Comparison of ENCODE assay signal across 1 cellular context in genomic region chr16:176514-177379, GRCh38.
A peak's percentile ranks its signal among the peaks of the same experiment; 100 is the strongest.
TF ChIP-seq lines count a peak whose summit lies in the region.

TSS of gene HBA1 (plus strand) at chr16:176680. CDS start at chr16:176717, 37 bp downstream.

TF ChIP-seq in HEK293, 187 proteins besides CTCF, POLR2A, EP300 and RAD21:
- 0 out of 2 replicates have a peak, but pooled peaks have one; percentile 16 for TF ChIP-seq ZIC2 (tag by site-specific recombination; IDR thresholded peaks at IDR 0.05)
- peak; percentile 24 for TF ChIP-seq ZBTB26 (tag by site-specific recombination; optimal IDR thresholded peaks at IDR 0.05)
